ENCODE assay signal across 6 cellular contexts in genomic region chr19:12800344-12800732, GRCh38. TPM values are rescaled to one million over a fixed set of nuclear protein-coding genes. Genes with fewer than 3 reads are reported as not detected.
DNase-seq lines count a peak whose midpoint lies in the region; ATAC-seq and TF ChIP-seq lines count a peak whose summit lies in the region.

No MANE protein-coding gene starts in this region.

- no peaks in the 10 kb centered on the region for H3K27me3 Mint-ChIP-seq in T-cell

- ATAC-seq in T-cell (replicated peaks in 1 of 4) (no peak), HG02763 (IDR thresholded peaks at IDR 0.05; ENCODE audit: unreplicated experiment) (no peak)

- CTCF ChIA-PET in T-cell (lab: Charles Lee): interaction anchor here in 1 of 2 donors (0.6 to 1.4 kb wide), 3 partner anchors 41 to 168 kb away, joined by 3 to 6 read pairs (median 5); no protein-coding TSS in a partner anchor

- H3K4me3 Mint-ChIP-seq in T-cell: peak overlapping the region; percentile 86 to 87 (median 86)

- TF ChIP-seq CTCF in BE2C (IDR thresholded peaks at IDR 0.05; ENCODE audit: low read depth, low read length) (no peak), kidney epithelial cell (IDR thresholded peaks at IDR 0.05; ENCODE audit: insufficient read depth, low read length, poor library complexity, severe bottlenecking) (no peak)

- H3K36me3 ChIP-seq in BE2C (peaks cover 17% of the 10 kb centered on the region), kidney epithelial cell (ENCODE audit: control insufficient read depth, insufficient read depth, low read length) (no peaks in the 10 kb centered on the region)

- H3K4me1 Mint-ChIP-seq in T-cell: peaks cover 28 to 35% (median 33%) of the 10 kb centered on the region in 3 donors

- H3K4me1 ChIP-seq in BE2C: peaks cover 7% of the 10 kb centered on the region

- no peaks in the 10 kb centered on the region for H3K9me3 ChIP-seq in BE2C

- DNase-seq in BE2C (no peak), T-cell (no peak), kidney epithelial cell (ENCODE audit: low read depth) (no peak), ecto neural progenitor cell (ENCODE audit: low spot score) (no peak), cortex of kidney (lab: John Stamatoyannopoulos, UW) (no peak)

- H3K9me3 Mint-ChIP-seq in T-cell: no peaks in the 10 kb centered on the region

- POLR2A ChIA-PET in T-cell (lab: Charles Lee): interaction anchor here (0.6 to 0.7 kb wide), 2 partner anchors 8 to 117 kb away, joined by 3 read pairs; no protein-coding TSS in a partner anchor

- H3K27me3 ChIP-seq in BE2C: no peaks in the 10 kb centered on the region
- H3K27me3 ChIP-seq in kidney epithelial cell (ENCODE audit: control insufficient read depth, insufficient read depth, low read length): no peaks in the 10 kb centered on the region

- peak overlapping the region; percentile 76 to 85 for H3K27ac Mint-ChIP-seq in T-cell

- H3K36me3 Mint-ChIP-seq in T-cell: peaks cover 3% of the 10 kb centered on the region

- peak overlapping the region; percentile 96 for H3K4me3 ChIP-seq in BE2C (ENCODE audit: low read depth, low read length)
- peak overlapping the region; percentile 82 for H3K4me3 ChIP-seq in kidney epithelial cell (ENCODE audit: low read depth, low read length)

RNA-seq across cellular contexts. Expression of gene PRDX2, which starts 1.3 kb away (rescaled TPM):
- polyA plus RNA-seq in BE2C (2012; ENCODE audit: insufficient read depth, insufficient read length, low read depth): 872 TPM
- total RNA-seq in T-cell: 100 to 1,000 TPM in 3 of 5 donors, 10 to 100 TPM in 2; 94.5 to 150 (median 134) TPM
- 366 and 396 TPM in 2 replicates for total RNA-seq in kidney epithelial cell

RNA-seq across cellular contexts. Expression of gene THSD8, which starts 1.5 kb away (rescaled TPM):
- 12.4 TPM for polyA plus RNA-seq in BE2C (2012; ENCODE audit: insufficient read depth, insufficient read length, low read depth)
- total RNA-seq in T-cell (1 to 10 TPM in 1 of 5 donors, under 1 TPM in 3, not detected in 1; 0.63 to 2.4 (median 0.97) TPM), kidney epithelial cell (not detected in 2 replicates)

RNA-seq across cellular contexts. Expression of gene RNASEH2A, which starts 6.0 kb away (rescaled TPM):
- polyA plus RNA-seq in BE2C (2012; ENCODE audit: insufficient read depth, insufficient read length, low read depth): 50.9 TPM
- total RNA-seq in T-cell: 10 to 100 TPM in 3 of 5 donors, 1 to 10 TPM in 2; 4.7 to 18.0 (median 15.0) TPM
- total RNA-seq in kidney epithelial cell: 17.0 and 24.8 TPM in 2 replicates

RNA-seq across cellular contexts. Expression of gene JUNB, which starts 9.1 kb away (rescaled TPM):
- 179 TPM for polyA plus RNA-seq in BE2C (2012; ENCODE audit: insufficient read depth, insufficient read length, low read depth)
- 1,000 to 10,000 TPM in 2 of 5 donors, 100 to 1,000 TPM in 3; 117 to 2,289 (median 138) TPM for total RNA-seq in T-cell
- 395 and 431 TPM in 2 replicates for total RNA-seq in kidney epithelial cell

RNA-seq across cellular contexts. Expression of gene HOOK2, which starts 25.0 kb away (rescaled TPM):
- polyA plus RNA-seq in BE2C (2012; ENCODE audit: insufficient read depth, insufficient read length, low read depth): 21.0 TPM
- total RNA-seq in T-cell (10 to 100 TPM; 19.7 to 26.6 (median 22.8) TPM), kidney epithelial cell (38.7 and 44.1 TPM in 2 replicates)
